Comparison of ENCODE assay signal across 15 cellular contexts in genomic region chr6:7215140-7215539, GRCh38.
DNase-seq lines count a peak whose midpoint lies in the region; ATAC-seq, FAIRE-seq and TF ChIP-seq lines count a peak whose summit lies in the region.
"Had no signal": no experiment of that assay in that cellular context is flagged by ENCODE, and none has a peak within 500 bp of the region (broad histone marks: within the 10 kb centered on the region; RNA-seq: fewer than 3 reads in every experiment).

No MANE protein-coding gene starts in this region.

- no peak for TF ChIP-seq CTCF in pancreas (IDR thresholded peaks at IDR 0.05)

- no peak overlapping the region for H3K4me3 ChIP-seq in pancreas
- H3K4me3 ChIP-seq: ovary, thyroid gland had no signal

- DNase-seq in HCEC 1CT: peak; percentile 74
- peak; percentile 88 for DNase-seq in RCC 7860 (ENCODE audit: low spot score)
- peak; percentile 49 for DNase-seq in fibroblast of gingiva (ENCODE audit: low read depth)
- no peak for DNase-seq in pancreas
- no peak for DNase-seq in NCI-H748 (lab: John Stamatoyannopoulos, UW; ENCODE audit: unreplicated experiment)
- DNase-seq in RPMI8226: no peak
- DNase-seq: activated CD8-positive, alpha-beta memory T cell treated with anti-CD3 and anti-CD28 coated beads for 24 hours; activated gamma-delta T cell; DMS79; effector CD4-positive, alpha-beta T cell; foreskin melanocyte; NCI-H1105; ovary; thyroid gland had no signal

- no peaks in the 10 kb centered on the region for H3K27me3 ChIP-seq in pancreas
- H3K27me3 ChIP-seq: ovary, thyroid gland had no signal

- FAIRE-seq in RCC 7860 (lab: Jason Lieb, UNC) (peak; percentile 83), pancreas (lab: Jason Lieb, UNC) (no peak)

- ATAC-seq in pancreas: no peak
- ATAC-seq in GM21360 (IDR thresholded peaks at IDR 0.05; ENCODE audit: unreplicated experiment): no peak

- intact Hi-C loops in pancreas (cut with DNase I): no loop called here

- H3K9me3 ChIP-seq in pancreas: no peaks in the 10 kb centered on the region
- H3K9me3 ChIP-seq: ovary, thyroid gland had no signal

- 66 to 67% methylated on average over 7 of the region's 7 CpGs for WGBS in pancreas, 2 donors

- H3K27ac ChIP-seq in pancreas: peak overlapping the region in 3 of 4 donors; percentile 30 to 69 (median 65)
- H3K27ac ChIP-seq: ovary, thyroid gland had no signal

- H3K36me3 ChIP-seq in pancreas: peaks cover 0 to 38% (median 11%) of the 10 kb centered on the region in 3 donors
- H3K36me3 ChIP-seq: ovary had no signal

- H3K4me1 ChIP-seq in pancreas: peaks cover 44 to 49% (median 48%) of the 10 kb centered on the region in 3 donors

Comparison
In these comparisons a context has a peak if more than half of its experiments do, and no peak if none do; other contexts are left out.
1. DNase-seq: peak in HCEC 1CT (single experiment), RCC 7860 (single experiment) and fibroblast of gingiva (single experiment); none in pancreas (0 of 6), NCI-H748 (single experiment) and RPMI8226 (single experiment).